In the genomic region with DNA sequence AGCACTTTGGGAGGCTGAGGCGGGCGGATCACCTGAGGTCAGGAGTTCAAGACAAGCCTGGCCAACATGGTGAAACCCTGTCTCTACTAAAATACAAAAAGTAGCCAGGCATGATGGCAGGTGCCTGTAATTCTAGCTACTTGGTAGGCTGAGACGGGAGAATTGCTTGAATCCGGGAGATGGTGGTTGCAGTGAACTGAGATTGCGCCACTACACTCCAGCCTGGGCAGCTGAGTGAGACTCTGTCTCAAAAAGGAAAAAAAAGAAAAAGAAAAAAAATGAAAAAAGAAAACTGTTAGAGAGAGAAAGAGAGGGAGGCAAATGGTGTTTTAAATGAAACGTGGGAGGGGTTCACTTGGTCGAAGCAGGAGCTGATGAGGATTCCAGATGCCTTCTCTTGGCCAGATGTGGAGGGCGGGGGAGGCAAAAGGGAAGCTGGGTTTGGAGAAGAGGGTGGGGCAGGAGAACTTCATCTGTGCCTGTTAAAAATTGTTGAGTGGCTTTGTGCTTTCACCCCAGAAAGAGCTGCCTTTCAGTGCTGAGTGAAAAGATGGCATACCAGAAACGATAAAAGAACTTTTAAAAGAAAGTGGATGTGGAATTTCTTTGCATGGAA, we compare ENCODE assay signal across 9 cellular contexts. TPM values are rescaled to one million over a fixed set of nuclear protein-coding genes. Genes with fewer than 3 reads are reported as not detected.
DNase-seq lines count a peak whose midpoint lies in the region; ATAC-seq and TF ChIP-seq lines count a peak whose summit lies in the region.
"Had no signal": no experiment of that assay in that cellular context is flagged by ENCODE, and none has a peak within 500 bp of the region (broad histone marks: within the 10 kb centered on the region; RNA-seq: fewer than 3 reads in every experiment).

No MANE protein-coding gene starts in this region.

- H3K27me3 Mint-ChIP-seq in endothelial cell (ENCODE audit: unreplicated experiment): peaks cover 10% of the 10 kb centered on the region

- H3K36me3 ChIP-seq in BJ (ENCODE audit: control insufficient read depth, insufficient read depth, low read length) (no peaks in the 10 kb centered on the region), PC-9 (ENCODE audit: low read depth) (peaks cover 50% of the 10 kb centered on the region), osteoblast (ENCODE audit: insufficient read depth, low read length) (peaks cover 7% of the 10 kb centered on the region)

- H3K27ac Mint-ChIP-seq in endothelial cell (ENCODE audit: unreplicated experiment): peak overlapping the region; percentile 89

- H3K4me1 ChIP-seq in PC-9 (replicated peaks; ENCODE audit: insufficient read depth) (peaks cover 79% of the 10 kb centered on the region), osteoblast (ENCODE audit: insufficient read depth, low read length) (peaks cover 66% of the 10 kb centered on the region)

- H3K4me3 ChIP-seq in BJ (ENCODE audit: low read depth, low read length) (peak overlapping the region; percentile 60), PC-9 (peak overlapping the region; percentile 97), osteoblast (ENCODE audit: insufficient read depth, low read length) (peak overlapping the region; percentile 88)

- no TSS peak for BruUV-seq in PC-9 (replicated peaks; lab: Mats Ljungman, UMichigan)

- ATAC-seq in GM21529 (IDR thresholded peaks at IDR 0.05; ENCODE audit: unreplicated experiment) (no peak), GM19397 (IDR thresholded peaks at IDR 0.05; ENCODE audit: unreplicated experiment) (no peak)

- peaks cover 65% of the 10 kb centered on the region for H3F3A ChIP-seq in PC-9 (ENCODE audit: insufficient read depth, low read depth)

- DNase-seq in BJ (ENCODE audit: low read depth) (no peak), PC-9 (no peak), endothelial cell (ENCODE audit: low spot score) (no peak), osteoblast (ENCODE audit: insufficient read length, low spot score, missing footprints) (no peak), cortex of kidney (lab: John Stamatoyannopoulos, UW) (no peak)
- DNase-seq in stimulated activated CD4-positive, alpha-beta T cell treated with anti-CD3 and anti-CD28 coated beads, Interleukin-2, amount 100 ng/mL, for 24 hours: no peak
- DNase-seq: hypothalamus had no signal

- H3K4me3 Mint-ChIP-seq in endothelial cell (ENCODE audit: unreplicated experiment): peak overlapping the region; percentile 78

- POLR2A ChIA-PET in BJ (lab: Charles Lee): interaction anchor here (0.6 to 0.9 kb wide), 6 partner anchors 8 to 1175 kb away, joined by 3 to 11 read pairs (median 4); no protein-coding TSS in a partner anchor
- POLR2A ChIA-PET in PC-9 (lab: Charles Lee; ENCODE audit: unreplicated experiment): interaction anchor here (0.6 to 1.3 kb wide), 6 partner anchors 13 to 171 kb away, joined by 3 to 13 read pairs (median 6); no protein-coding TSS in a partner anchor

- peaks cover 5% of the 10 kb centered on the region for H3K36me3 Mint-ChIP-seq in endothelial cell (ENCODE audit: low read depth, unreplicated experiment)

- CTCF ChIA-PET in BJ (lab: Yijun Ruan, JAX) (interaction anchor here (1.2 to 1.5 kb wide), 3 partner anchors 11 to 19 kb away, joined by 4 to 8 read pairs (median 4); no protein-coding TSS in a partner anchor), PC-9 (lab: Charles Lee) (interaction anchor here (0.5 to 0.6 kb wide), 2 partner anchors 204 to 1574 kb away, joined by 6 to 7 read pairs; no protein-coding TSS in a partner anchor)

- no peaks in the 10 kb centered on the region for H3K9me3 Mint-ChIP-seq in endothelial cell (ENCODE audit: unreplicated experiment)

- H3K79me2 ChIP-seq in PC-9 (ENCODE audit: low read depth): peaks cover 60% of the 10 kb centered on the region
- peaks cover 60% of the 10 kb centered on the region for H3K79me2 ChIP-seq in osteoblast (ENCODE audit: insufficient read depth, low read length)

- H3K27ac ChIP-seq in PC-9 (peak overlapping the region; percentile 99), osteoblast (ENCODE audit: low read depth, low read length) (peak overlapping the region; percentile 98)

- H3K27me3 ChIP-seq in BJ (ENCODE audit: control insufficient read depth, insufficient read depth, low read length): no peaks in the 10 kb centered on the region
- H3K27me3 ChIP-seq in PC-9 (ENCODE audit: insufficient read depth, low read depth): no peaks in the 10 kb centered on the region
- no peaks in the 10 kb centered on the region for H3K27me3 ChIP-seq in osteoblast (ENCODE audit: insufficient read depth, low read length)

- TF ChIP-seq CTCF in BJ (IDR thresholded peaks at IDR 0.05; ENCODE audit: insufficient read depth, low read depth, low read length): no peak
- no peak for TF ChIP-seq CTCF in PC-9 (conservative IDR thresholded peaks at IDR 0.05)
- TF ChIP-seq CTCF in endothelial cell (IDR thresholded peaks at IDR 0.05; ENCODE audit: unreplicated experiment): no peak
- no peak for TF ChIP-seq CTCF in osteoblast (IDR thresholded peaks at IDR 0.05; ENCODE audit: extremely low read depth, low read depth, low read length)

- H2AFZ ChIP-seq in PC-9 (no peak overlapping the region), osteoblast (ENCODE audit: low read length) (no peak overlapping the region)

- H3K4me2 ChIP-seq in PC-9 (peak overlapping the region; percentile 98), osteoblast (ENCODE audit: insufficient read depth, low read length) (peak overlapping the region; percentile 94)

- peaks cover 31% of the 10 kb centered on the region for H4K20me1 ChIP-seq in PC-9 (ENCODE audit: insufficient read depth)
- H4K20me1 ChIP-seq in osteoblast (ENCODE audit: insufficient read depth, low read length): no peaks in the 10 kb centered on the region

- intact Hi-C loops in PC-9 (cut with micrococcal nuclease; ENCODE audit: unreplicated experiment): no loop called here

- H3K9me2 ChIP-seq in PC-9 (ENCODE audit: insufficient read depth): no peaks in the 10 kb centered on the region

- no peaks in the 10 kb centered on the region for H3K9me3 ChIP-seq in PC-9 (ENCODE audit: insufficient read depth, low read depth)
- no peaks in the 10 kb centered on the region for H3K9me3 ChIP-seq in osteoblast (ENCODE audit: low read depth, low read length)

- H3K4me1 Mint-ChIP-seq in endothelial cell (ENCODE audit: unreplicated experiment): peaks cover 90% of the 10 kb centered on the region

RNA-seq across cellular contexts. Expression of gene EMP1, which starts 1.1 kb away (rescaled TPM):
- polyA plus RNA-seq in BJ (2011; rRNA removed): 228 and 258 TPM in 2 replicates
- polyA minus RNA-seq in BJ (2011; rRNA and poly(A)+ RNA removed): 157 and 239 TPM in 2 replicates
- 542 and 909 TPM in 2 replicates for total RNA-seq in PC-9 (2021)
- total RNA-seq in endothelial cell (ENCODE audit: unreplicated experiment): 273 TPM
- 106 and 114 TPM in 2 replicates for total RNA-seq in osteoblast
